ENCODE assay signal across 8 cellular contexts in the genomic region with DNA sequence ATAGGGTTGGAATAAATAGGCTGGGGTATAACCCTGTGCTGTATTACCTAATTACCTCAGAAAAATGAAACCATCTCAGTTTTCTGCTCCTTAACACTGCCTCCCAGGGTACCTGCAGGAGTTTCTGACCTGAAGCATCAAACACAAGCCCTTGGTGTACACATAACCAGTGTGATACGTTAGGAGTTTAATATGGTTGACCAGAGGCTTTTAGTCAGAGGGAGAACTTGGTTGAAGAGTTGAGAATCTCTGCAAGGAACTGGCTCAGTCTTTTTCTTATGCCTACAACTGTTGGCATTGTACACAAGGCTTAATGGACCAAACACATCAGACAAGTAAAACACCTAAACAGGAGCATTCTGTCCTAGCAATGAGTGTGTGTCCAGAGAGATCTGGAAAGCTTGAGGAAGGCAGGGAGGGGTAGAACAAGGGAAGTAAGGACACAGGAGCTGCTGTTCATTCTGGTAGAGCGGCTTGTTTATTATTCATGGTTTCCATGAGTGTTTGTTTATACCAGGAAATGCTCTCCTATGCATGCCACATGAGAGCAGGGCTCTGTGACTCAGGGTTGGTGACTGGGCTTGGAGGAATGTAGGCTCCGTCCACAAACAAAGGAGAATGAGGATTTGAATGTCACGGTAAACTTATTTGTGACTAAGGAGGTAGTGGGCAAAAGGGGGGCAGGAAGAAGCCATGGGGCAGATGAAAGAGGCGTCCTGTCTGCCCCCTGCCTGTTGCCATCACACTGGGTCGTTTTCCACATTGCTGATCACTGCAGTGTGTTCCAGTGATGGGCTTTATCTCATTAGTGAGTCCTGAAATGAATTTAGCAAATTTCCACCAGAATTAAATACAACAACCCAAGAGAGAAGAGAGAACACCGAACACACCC. TPM values are rescaled to one million over a fixed set of nuclear protein-coding genes. Genes with fewer than 3 reads are reported as not detected.
A peak's percentile ranks its signal among the peaks of the same experiment; 100 is the strongest.
DNase-seq lines count a peak whose midpoint lies in the region; ATAC-seq and TF ChIP-seq lines count a peak whose summit lies in the region.

No MANE protein-coding gene starts in this region.

- TF ChIP-seq CTCF in thoracic aorta (IDR thresholded peaks at IDR 0.05), result no peak

- no peak overlapping the region for H3K27ac ChIP-seq in thoracic aorta

- no peaks in the 10 kb centered on the region for H3K36me3 ChIP-seq in thoracic aorta

- H3K4me1 ChIP-seq in thoracic aorta (ENCODE audit: control insufficient read depth in 1 of 2, low read depth in 2 of 2), result no peaks in the 10 kb centered on the region

- no peaks in the 10 kb centered on the region for H3K9me3 ChIP-seq in thoracic aorta

- ATAC-seq in thoracic aorta (ENCODE audit: insufficient number of reproducible peaks, low FRiP score, low read depth) (peak; percentile 40), HG02973 (IDR thresholded peaks at IDR 0.05; ENCODE audit: unreplicated experiment) (no peak), HG03135 (IDR thresholded peaks at IDR 0.05; ENCODE audit: unreplicated experiment) (no peak)

- H3K27me3 ChIP-seq in thoracic aorta (replicated peaks; ENCODE audit: insufficient read depth), result no peaks in the 10 kb centered on the region

- H3K4me3 ChIP-seq in thoracic aorta, result no peak overlapping the region

- peak; percentile 69 for DNase-seq in DMS153 (lab: John Stamatoyannopoulos, UW)
- DNase-seq in DMS153 treated with DMSO at 0.1 percent for 48 hours (lab: John Stamatoyannopoulos, UW; ENCODE audit: unreplicated experiment), result no peak
- DNase-seq in amniotic epithelial cell (ENCODE audit: low read depth), result peak; percentile 96
- peak; percentile 60 for DNase-seq in iPS-NIHi11 (ENCODE audit: low spot score)
- DNase-seq in thoracic aorta (ENCODE audit: low spot score), result no peak
- no peak for DNase-seq in NCI-H2171 (lab: John Stamatoyannopoulos, UW)

RNA-seq across cellular contexts. Expression of a gene that starts 11.9 kb away (rescaled TPM):
- total RNA-seq in thoracic aorta, result 10 to 100 TPM; 14.5 to 33.4 TPM

Comparison
In these comparisons a context has a peak if more than half of its experiments do, and no peak if none do; other contexts are left out.
1. DNase-seq: peak in DMS153 (single experiment), amniotic epithelial cell (single experiment) and iPS-NIHi11 (single experiment); none in DMS153 treated with DMSO at 0.1 percent for 48 hours (single experiment), thoracic aorta (single experiment) and NCI-H2171 (single experiment).